Comparison of ENCODE assay signal across 19 cellular contexts in the genomic region with DNA sequence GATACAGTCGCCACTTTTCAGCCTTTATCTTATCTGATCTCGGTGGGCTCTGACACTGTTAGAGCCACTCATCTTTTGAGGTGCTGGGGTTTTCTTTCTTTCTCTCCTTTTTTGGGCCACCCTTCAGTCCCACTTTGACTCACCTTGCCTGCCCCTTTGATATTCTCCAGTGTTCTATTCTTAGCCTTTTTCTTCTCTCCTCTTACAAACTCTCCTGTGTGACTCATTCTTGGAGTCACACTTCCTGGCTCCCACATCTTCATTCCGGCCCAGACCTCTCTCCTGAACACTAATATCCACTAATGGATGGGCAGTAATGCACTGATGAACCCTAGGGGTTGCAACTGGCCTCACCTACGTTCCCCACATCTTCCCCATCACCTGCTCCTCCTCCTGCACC. TPM values are rescaled to one million over a fixed set of nuclear protein-coding genes. Genes with fewer than 3 reads are reported as not detected.
"Had no signal": no experiment of that assay in that cellular context is flagged by ENCODE, and none has a peak within 500 bp of the region (broad histone marks: within the 10 kb centered on the region; RNA-seq: fewer than 3 reads in every experiment).

No MANE protein-coding gene starts in this region.

- H3K36me3 Mint-ChIP-seq: activated naive CD4-positive, alpha-beta T cell treated with anti-CD3 and anti-CD28 coated beads, Interleukin-2, amount 50 U/mL, for 24 hours had no signal

- H3K9me3 Mint-ChIP-seq: activated naive CD4-positive, alpha-beta T cell treated with anti-CD3 and anti-CD28 coated beads, Interleukin-2, amount 50 U/mL, for 24 hours; endodermal cell; neural crest cell; stimulated activated naive CD8-positive, alpha-beta T cell treated with anti-CD3 and anti-CD28 coated beads, Interleukin-15, Interleukin-2, amounts not matched to agents 100 ng/mL and 50 ng/mL, for 24 hours; T-helper 1 cell treated with Interleukin-12 subunit alpha and Interleukin-12 subunit beta and Interleukin-4 antibody, amounts not matched to agents 30 μg/mL and 1 μg/mL, for 36 hours had no signal

- H3K4me1 Mint-ChIP-seq: activated naive CD4-positive, alpha-beta T cell treated with anti-CD3 and anti-CD28 coated beads, Interleukin-2, amount 50 U/mL, for 24 hours; endodermal cell had no signal

- ATAC-seq: body of pancreas, left lung had no signal

- H3K4me1 ChIP-seq: body of pancreas, left lung, upper lobe of left lung had no signal

- DNase-seq: activated CD4-positive, alpha-beta T cell treated with anti-CD3 and anti-CD28 coated beads, Interleukin-2, amount 50 U/mL, for 1 hour; activated CD4-positive, CD25-positive, alpha-beta regulatory T cell; activated effector memory CD4-positive, alpha-beta T cell treated with Interleukin-2 at 50 U/mL for 16 hours; body of pancreas; cerebellar nuclear complex; dermis blood vessel endothelial cell; endodermal cell; left lung; stimulated activated CD4-positive, alpha-beta T cell treated with anti-CD3 and anti-CD28 coated beads, Interleukin-4, amount 100 ng/mL, for 24 hours; upper lobe of left lung had no signal

- H3K27me3 ChIP-seq: body of pancreas, upper lobe of left lung had no signal

- H3K4me3 ChIP-seq: body of pancreas, left lung, upper lobe of left lung had no signal

- H3K27ac Mint-ChIP-seq: activated naive CD4-positive, alpha-beta T cell treated with anti-CD3 and anti-CD28 coated beads, Interleukin-2, amount 50 U/mL, for 24 hours; endodermal cell; stimulated activated naive CD8-positive, alpha-beta T cell treated with anti-CD3 and anti-CD28 coated beads, Interleukin-15, Interleukin-2, amounts not matched to agents 100 ng/mL and 50 ng/mL, for 24 hours; T-helper 1 cell treated with Interleukin-12 subunit alpha and Interleukin-12 subunit beta and Interleukin-4 antibody, amounts not matched to agents 30 μg/mL and 1 μg/mL, for 36 hours had no signal

- H3K27ac ChIP-seq: body of pancreas, left lung, upper lobe of left lung had no signal

- H3K9me3 ChIP-seq: body of pancreas, left lung, upper lobe of left lung had no signal

- H3K36me3 ChIP-seq: left lung, upper lobe of left lung had no signal

- H3K4me3 Mint-ChIP-seq: activated naive CD4-positive, alpha-beta T cell treated with anti-CD3 and anti-CD28 coated beads, Interleukin-2, amount 50 U/mL, for 24 hours; endodermal cell; neural crest cell; stimulated activated naive CD8-positive, alpha-beta T cell treated with anti-CD3 and anti-CD28 coated beads, Interleukin-15, Interleukin-2, amounts not matched to agents 100 ng/mL and 50 ng/mL, for 24 hours; T-helper 1 cell treated with Interleukin-12 subunit alpha and Interleukin-12 subunit beta and Interleukin-4 antibody, amounts not matched to agents 30 μg/mL and 1 μg/mL, for 36 hours had no signal

RNA-seq across cellular contexts. Expression of a gene that starts 2.2 kb away (rescaled TPM):
- total RNA-seq: body of pancreas, dermis blood vessel endothelial cell, endodermal cell, fibroblast of villous mesenchyme, left lung, mesenteric fat pad, neural crest cell, osteocyte, temporal lobe, upper lobe of left lung had no signal
- polyA plus RNA-seq: esophagus had no signal

RNA-seq across cellular contexts. Expression of a gene that starts 15.7 kb away (rescaled TPM):
- total RNA-seq: body of pancreas, dermis blood vessel endothelial cell, endodermal cell, fibroblast of villous mesenchyme, left lung, mesenteric fat pad, neural crest cell, osteocyte, temporal lobe, upper lobe of left lung had no signal
- polyA plus RNA-seq: esophagus had no signal
